In genomic region chr5:55600536-55601208, GRCh38 we compare ENCODE assay signal across 8 cellular contexts.
A peak's percentile ranks its signal among the peaks of the same experiment; 100 is the strongest.
DNase-seq lines count a peak whose midpoint lies in the region; ATAC-seq and TF ChIP-seq lines count a peak whose summit lies in the region.

No MANE protein-coding gene starts in this region.

- peak overlapping the region; percentile 63 for H3K4me3 Mint-ChIP-seq in activated CD4-positive, alpha-beta T cell treated with anti-CD3 and anti-CD28 coated beads, Interleukin-2, amount 10 ng/mL, durations not matched to agents 7 days and 5 days
- H3K4me3 Mint-ChIP-seq in T-cell (peak overlapping the region in 2 of 3 donors; percentile 48 to 63), glutamatergic neuron (ENCODE audit: unreplicated experiment) (no peak overlapping the region)

- TF ChIP-seq CTCF in foreskin fibroblast (IDR thresholded peaks at IDR 0.05; ENCODE audit: low read depth, low read length) (no peak), spleen (IDR thresholded peaks at IDR 0.05 in 8 of 11, conservative IDR thresholded peaks at IDR 0.05 in 3 of 11) (no peak), glutamatergic neuron (IDR thresholded peaks at IDR 0.05; ENCODE audit: partially characterized antibody, unreplicated experiment) (no peak)

- peaks cover 37% of the 10 kb centered on the region for H3K4me1 Mint-ChIP-seq in activated CD4-positive, alpha-beta T cell treated with anti-CD3 and anti-CD28 coated beads, Interleukin-2, amount 10 ng/mL, durations not matched to agents 7 days and 5 days
- H3K4me1 Mint-ChIP-seq in T-cell (peaks cover 20 to 24% (median 22%) of the 10 kb centered on the region in 3 donors), glutamatergic neuron (ENCODE audit: low read depth, unreplicated experiment) (no peaks in the 10 kb centered on the region)

- no peaks in the 10 kb centered on the region for H3K36me3 ChIP-seq in spleen

- no peak for TF ChIP-seq POLR2A in spleen (IDR thresholded peaks at IDR 0.05)

- H3K27ac Mint-ChIP-seq in activated CD4-positive, alpha-beta T cell treated with anti-CD3 and anti-CD28 coated beads, Interleukin-2, amount 10 ng/mL, durations not matched to agents 7 days and 5 days: peak overlapping the region; percentile 82
- H3K27ac Mint-ChIP-seq in T-cell (peak overlapping the region; percentile 19 to 77), glutamatergic neuron (ENCODE audit: unreplicated experiment) (no peak overlapping the region)

- POLR2A ChIA-PET in activated CD4-positive, alpha-beta T cell treated with anti-CD3 and anti-CD28 coated beads, Interleukin-2, amount 10 ng/mL, durations not matched to agents 7 days and 5 days (lab: Charles Lee): no interaction called here
- POLR2A ChIA-PET in T-cell (lab: Charles Lee): no interaction called here

- peaks cover 2% of the 10 kb centered on the region for H3K9me3 Mint-ChIP-seq in activated CD4-positive, alpha-beta T cell treated with anti-CD3 and anti-CD28 coated beads, Interleukin-2, amount 10 ng/mL, durations not matched to agents 7 days and 5 days
- H3K9me3 Mint-ChIP-seq in T-cell: no peaks in the 10 kb centered on the region
- no peaks in the 10 kb centered on the region for H3K9me3 Mint-ChIP-seq in glutamatergic neuron (ENCODE audit: unreplicated experiment)

- WGBS in spleen, 5 donors: 11 to 16% (median 14%) methylated on average over 6 of the region's 6 CpGs

- CTCF ChIA-PET in activated CD4-positive, alpha-beta T cell treated with anti-CD3 and anti-CD28 coated beads, Interleukin-2, amount 10 ng/mL, durations not matched to agents 7 days and 5 days (lab: Charles Lee): interaction anchor here (1.3 to 1.6 kb wide), 2 partner anchors 21 to 36 kb away, joined by 4 read pairs; no protein-coding TSS in a partner anchor
- CTCF ChIA-PET in T-cell (lab: Charles Lee): no interaction called here

- H3K4me1 ChIP-seq in spleen: peaks cover 9 to 33% (median 17%) of the 10 kb centered on the region in 6 donors

- H3K36me3 Mint-ChIP-seq in activated CD4-positive, alpha-beta T cell treated with anti-CD3 and anti-CD28 coated beads, Interleukin-2, amount 10 ng/mL, durations not matched to agents 7 days and 5 days (ENCODE audit: low read depth): peaks cover 3% of the 10 kb centered on the region
- H3K36me3 Mint-ChIP-seq in T-cell (no peaks in the 10 kb centered on the region), glutamatergic neuron (ENCODE audit: unreplicated experiment) (no peaks in the 10 kb centered on the region)

- peak; percentile 18 for DNase-seq in activated CD4-positive, alpha-beta T cell treated with anti-CD3 and anti-CD28 coated beads, Interleukin-2, amount 10 ng/mL, durations not matched to agents 7 days and 5 days
- DNase-seq in activated CD4-positive, alpha-beta T cell treated with anti-CD3 and anti-CD28 coated beads, Interleukin-2, amount 50 U/mL, for 4 hours: no peak
- DNase-seq in T-cell (no peak), foreskin fibroblast (peak; percentile 60 to 67), spleen (no peak), glutamatergic neuron (no peak), 8988T (no peak)

- no peak overlapping the region for H3K4me3 ChIP-seq in foreskin fibroblast (ENCODE audit: low read depth in 1 of 2, low read length in 2 of 2)
- no peak overlapping the region for H3K4me3 ChIP-seq in spleen

- H3K27ac ChIP-seq in spleen: peak overlapping the region in 7 of 8 donors; percentile 9 to 76 (median 70)

- peak; percentile 57 to 78 (median 74) for ATAC-seq in T-cell (replicated peaks in 1 of 4)
- no peak for ATAC-seq in GM21825 (IDR thresholded peaks at IDR 0.05; ENCODE audit: unreplicated experiment)

- H3K9me3 ChIP-seq in spleen: no peaks in the 10 kb centered on the region

- H3K27me3 Mint-ChIP-seq in activated CD4-positive, alpha-beta T cell treated with anti-CD3 and anti-CD28 coated beads, Interleukin-2, amount 10 ng/mL, durations not matched to agents 7 days and 5 days: no peaks in the 10 kb centered on the region
- no peaks in the 10 kb centered on the region for H3K27me3 Mint-ChIP-seq in T-cell
- H3K27me3 Mint-ChIP-seq in glutamatergic neuron (ENCODE audit: unreplicated experiment): no peaks in the 10 kb centered on the region

- intact Hi-C loops in spleen (cut with DNase I; ENCODE audit: low total_unique reads): no loop called here

- no peaks in the 10 kb centered on the region for H3K27me3 ChIP-seq in spleen (replicated peaks in 1 of 7)

Comparison
In these comparisons a context has a peak if more than half of its experiments do, and no peak if none do; other contexts are left out.
1. DNase-seq: peak in activated CD4-positive, alpha-beta T cell treated with anti-CD3 and anti-CD28 coated beads, Interleukin-2, amount 10 ng/mL, durations not matched to agents 7 days and 5 days (single experiment) and foreskin fibroblast (2 of 2); none in activated CD4-positive, alpha-beta T cell treated with anti-CD3 and anti-CD28 coated beads, Interleukin-2, amount 50 U/mL, for 4 hours (0 of 2), T-cell (0 of 34), spleen (single experiment), glutamatergic neuron (single experiment) and 8988T (single experiment).